ENCODE assay signal across 16 cellular contexts in the genomic region with DNA sequence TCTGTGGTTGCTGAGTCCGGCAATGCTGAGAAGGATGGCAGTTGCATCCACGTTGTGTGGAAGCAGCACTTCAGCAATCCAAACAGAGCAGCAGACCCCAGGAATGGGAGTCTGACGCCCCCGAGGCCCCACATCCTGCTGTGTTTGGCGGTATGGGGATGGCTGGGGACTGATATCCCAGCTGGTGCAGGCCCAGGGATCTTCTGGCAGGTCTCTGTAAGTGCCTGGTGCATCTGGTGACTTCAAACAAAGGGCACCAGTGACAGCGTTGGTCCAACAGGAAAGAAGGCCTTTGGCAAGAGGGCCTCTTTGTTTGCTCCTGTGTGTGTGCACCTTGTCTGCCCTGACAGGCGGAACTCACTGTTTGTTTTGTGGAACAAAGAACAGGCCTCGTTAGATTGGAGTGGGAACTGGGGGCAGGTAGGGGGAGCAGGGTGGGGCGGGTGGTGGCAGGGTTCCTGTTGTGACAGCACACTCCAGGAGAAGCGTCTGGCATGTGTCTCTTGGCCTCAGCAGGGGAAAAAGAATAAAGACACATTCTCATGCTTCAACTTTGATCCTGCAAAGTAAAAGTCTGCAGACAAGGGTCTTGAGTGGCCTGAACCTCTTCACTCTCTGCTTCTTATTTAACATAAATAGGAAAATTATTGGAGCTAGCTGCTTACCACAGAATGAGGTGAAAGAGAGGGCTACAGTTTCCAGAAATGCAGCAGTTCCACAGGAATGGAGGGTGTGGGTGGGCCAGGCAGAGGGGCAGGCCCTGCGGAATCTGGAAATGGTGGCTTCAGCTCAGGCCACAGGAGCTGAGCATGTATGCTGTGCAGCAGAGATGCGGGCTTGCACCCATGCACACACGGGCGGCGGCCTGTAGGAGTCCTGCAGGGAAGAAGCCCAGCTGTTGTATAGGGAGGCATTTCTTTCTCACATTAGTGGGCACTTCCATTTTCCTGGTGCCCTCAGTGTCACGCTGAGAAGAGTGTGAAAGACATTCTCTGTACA.
DNase-seq lines count a peak whose midpoint lies in the region; ATAC-seq, FAIRE-seq and TF ChIP-seq lines count a peak whose summit lies in the region.
"Had no signal": no experiment of that assay in that cellular context is flagged by ENCODE, and none has a peak within 500 bp of the region (broad histone marks: within the 10 kb centered on the region; RNA-seq: fewer than 3 reads in every experiment).

No MANE protein-coding gene starts in this region.

- H3K27ac ChIP-seq in astrocyte (ENCODE audit: low read depth, low read length) (no peak overlapping the region), mesodermal cell (ENCODE audit: low read depth, low read length, severe bottlenecking) (peak overlapping the region; percentile 93)
- H3K27ac ChIP-seq: epithelial cell of prostate had no signal

- H3K79me2 ChIP-seq in astrocyte (ENCODE audit: insufficient read depth, low read length), result no peaks in the 10 kb centered on the region

- FAIRE-seq in astrocyte (lab: Jason Lieb, UNC), result no peak

- peaks cover 31% of the 10 kb centered on the region for H3K4me1 Mint-ChIP-seq in astrocyte (ENCODE audit: low read depth, unreplicated experiment)
- no peaks in the 10 kb centered on the region for H3K4me1 Mint-ChIP-seq in effector memory CD8-positive, alpha-beta T cell (ENCODE audit: low read depth in 2 of 2)
- H3K4me1 Mint-ChIP-seq: natural killer cell had no signal

- no peaks in the 10 kb centered on the region for H3K9me3 ChIP-seq in astrocyte (ENCODE audit: insufficient read depth, low read depth, low read length)
- no peaks in the 10 kb centered on the region for H3K9me3 ChIP-seq in mesodermal cell (ENCODE audit: control insufficient read depth, low read length)
- H3K9me3 ChIP-seq: HAP-1 had no signal

- H3K36me3 Mint-ChIP-seq in astrocyte (ENCODE audit: low read depth, unreplicated experiment), result peaks cover 5% of the 10 kb centered on the region
- no peaks in the 10 kb centered on the region for H3K36me3 Mint-ChIP-seq in effector memory CD8-positive, alpha-beta T cell (ENCODE audit: insufficient read depth)
- H3K36me3 Mint-ChIP-seq: natural killer cell had no signal

- no peaks in the 10 kb centered on the region for H4K20me1 ChIP-seq in astrocyte (ENCODE audit: insufficient read depth, low read length)

- H3K4me1 ChIP-seq in astrocyte (ENCODE audit: insufficient read depth, low read length), result peaks cover 5% of the 10 kb centered on the region
- H3K4me1 ChIP-seq in mesodermal cell (ENCODE audit: control insufficient read depth, insufficient read depth, low read length, poor library complexity, severe bottlenecking), result peaks cover 57% of the 10 kb centered on the region
- H3K4me1 ChIP-seq: HAP-1 had no signal

- H3K9ac ChIP-seq in astrocyte (ENCODE audit: low read length), result no peak overlapping the region

- H3K4me3 ChIP-seq in astrocyte (ENCODE audit: insufficient read depth, low read depth, low read length) (no peak overlapping the region), mesodermal cell (ENCODE audit: extremely low read depth, insufficient read depth, low read length, poor library complexity, severe bottlenecking) (no peak overlapping the region)
- H3K4me3 ChIP-seq: HAP-1 had no signal

- WGBS in mesodermal cell (ENCODE audit: insufficient coverage in 2 of 2), 2 experiments, result 70 to 82% methylated on average over 13 to 15 of the region's 16 CpGs

- H3K4me2 ChIP-seq in astrocyte (ENCODE audit: low read length), result no peak overlapping the region

- no peak overlapping the region for H2AFZ ChIP-seq in astrocyte (ENCODE audit: low read depth, low read length)

- H3K27ac Mint-ChIP-seq in astrocyte (ENCODE audit: unreplicated experiment), result no peak overlapping the region
- no peak overlapping the region for H3K27ac Mint-ChIP-seq in effector memory CD8-positive, alpha-beta T cell
- H3K27ac Mint-ChIP-seq: B cell, natural killer cell had no signal

- TF ChIP-seq CTCF in astrocyte (IDR thresholded peaks at IDR 0.05; ENCODE audit: insufficient read depth, low read depth, low read length), result no peak

- H3K27me3 Mint-ChIP-seq in astrocyte (ENCODE audit: low read depth, unreplicated experiment), result peaks cover 2% of the 10 kb centered on the region
- peaks cover 26 to 58% of the 10 kb centered on the region in 2 donors for H3K27me3 Mint-ChIP-seq in effector memory CD8-positive, alpha-beta T cell

- no peaks in the 10 kb centered on the region for H3K9me3 Mint-ChIP-seq in astrocyte (ENCODE audit: unreplicated experiment)
- no peaks in the 10 kb centered on the region for H3K9me3 Mint-ChIP-seq in effector memory CD8-positive, alpha-beta T cell
- H3K9me3 Mint-ChIP-seq: activated T-cell treated with anti-CD3 and anti-CD28 coated beads, Interleukin-2, amount 50 U/mL, for 4 hours; natural killer cell had no signal

- no peaks in the 10 kb centered on the region for H3K36me3 ChIP-seq in astrocyte (ENCODE audit: insufficient read depth, low read length)
- peaks cover 13% of the 10 kb centered on the region for H3K36me3 ChIP-seq in mesodermal cell (ENCODE audit: control insufficient read depth, insufficient read depth, low read length)
- H3K36me3 ChIP-seq: HAP-1 had no signal

- H3K27me3 ChIP-seq in astrocyte (ENCODE audit: insufficient read depth, low read length), result no peaks in the 10 kb centered on the region

- DNase-seq in COR-L47 (lab: John Stamatoyannopoulos, UW) (peak; percentile 96), NCI-H1436 treated with DMSO at 0.1 percent for 48 hours (lab: John Stamatoyannopoulos, UW) (peak; percentile 66), astrocyte (ENCODE audit: low read depth) (peak; percentile 51), NCI-H446 (lab: John Stamatoyannopoulos, UW) (no peak)
- DNase-seq in stimulated activated CD4-positive, alpha-beta T cell treated with anti-CD3 and anti-CD28 coated beads, Interleukin-4, amount 100 ng/mL, for 1 hour, result no peak
- DNase-seq in effector memory CD8-positive, alpha-beta T cell, result no peak
- DNase-seq: activated T-cell treated with anti-CD3 and anti-CD28 coated beads, Interleukin-2, amount 50 U/mL, for 4 hours; aorta; natural killer cell; stimulated activated naive CD8-positive, alpha-beta T cell treated with anti-CD3 and anti-CD28 coated beads, Interleukin-15, Interleukin-2, amounts not matched to agents 100 U/mL and 50 U/mL, for 24 hours had no signal

- no peak for ATAC-seq in effector memory CD8-positive, alpha-beta T cell (replicated peaks)
- ATAC-seq in GM19035 (IDR thresholded peaks at IDR 0.05; ENCODE audit: unreplicated experiment), result no peak
- ATAC-seq: activated T-cell treated with anti-CD3 and anti-CD28 coated beads, Interleukin-2, amount 50 U/mL, for 4 hours; natural killer cell; Panc1; stimulated activated naive CD8-positive, alpha-beta T cell treated with anti-CD3 and anti-CD28 coated beads, Interleukin-15, Interleukin-2, amounts not matched to agents 100 U/mL and 50 U/mL, for 24 hours had no signal

- no peak overlapping the region for H3K4me3 Mint-ChIP-seq in astrocyte (ENCODE audit: unreplicated experiment)
- H3K4me3 Mint-ChIP-seq in effector memory CD8-positive, alpha-beta T cell, result no peak overlapping the region
- H3K4me3 Mint-ChIP-seq: activated T-cell treated with anti-CD3 and anti-CD28 coated beads, Interleukin-2, amount 50 U/mL, for 4 hours; B cell; natural killer cell had no signal

Comparison
In these comparisons a context has a peak if more than half of its experiments do, and no peak if none do; other contexts are left out.
1. DNase-seq: peak in COR-L47 (single experiment), NCI-H1436 treated with DMSO at 0.1 percent for 48 hours (single experiment) and astrocyte (single experiment); none in stimulated activated CD4-positive, alpha-beta T cell treated with anti-CD3 and anti-CD28 coated beads, Interleukin-4, amount 100 ng/mL, for 1 hour (single experiment), NCI-H446 (0 of 2) and effector memory CD8-positive, alpha-beta T cell (0 of 3).